ENCODE assay signal across 9 cellular contexts in the genomic region with DNA sequence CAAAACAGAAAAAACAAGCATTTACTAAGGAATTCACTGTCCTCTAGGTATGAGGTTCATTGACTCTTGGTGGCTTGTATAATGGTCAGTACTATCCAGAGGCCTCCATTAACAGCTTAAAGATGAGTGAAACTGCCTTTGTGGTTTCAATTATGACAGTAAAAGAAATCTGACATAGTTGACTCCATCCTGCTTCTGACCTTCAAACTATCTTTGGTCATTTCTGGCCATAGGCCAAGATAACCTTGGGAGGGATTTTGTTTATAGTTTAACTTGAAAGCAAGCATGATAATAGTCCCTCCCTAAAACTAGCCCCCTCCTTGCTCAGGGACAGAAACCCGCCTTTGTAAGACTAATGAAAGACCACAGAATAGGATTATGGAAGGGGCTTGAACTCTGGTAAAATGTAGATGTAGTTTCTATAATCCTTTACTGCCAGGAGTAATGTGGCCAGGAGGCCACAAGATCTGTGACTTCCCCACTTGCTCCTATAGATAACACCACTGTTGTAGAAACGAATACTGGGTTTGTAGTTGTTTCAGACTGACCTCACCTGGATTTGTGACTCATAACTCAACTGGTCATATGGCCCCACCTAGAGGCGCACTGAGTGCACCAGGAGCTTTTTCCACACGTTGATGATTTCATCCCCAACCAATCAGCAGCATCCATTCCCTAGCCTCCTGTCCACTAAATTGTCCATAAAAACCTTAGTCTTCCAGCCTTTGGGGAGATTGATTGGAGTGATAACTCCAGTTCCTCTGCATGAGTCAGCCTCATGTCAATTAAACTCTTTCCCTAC. TPM values are rescaled to one million over a fixed set of nuclear protein-coding genes. Genes with fewer than 3 reads are reported as not detected.
DNase-seq lines count a peak whose midpoint lies in the region; ATAC-seq, FAIRE-seq and TF ChIP-seq lines count a peak whose summit lies in the region.
"Had no signal": no experiment of that assay in that cellular context is flagged by ENCODE, and none has a peak within 500 bp of the region (broad histone marks: within the 10 kb centered on the region; RNA-seq: fewer than 3 reads in every experiment).

No MANE protein-coding gene starts in this region.

- peak overlapping the region in 1 of 2 donors; percentile 25 for H3K27ac ChIP-seq in liver (ENCODE audit: low read depth in 1 of 2, low read length in 2 of 2)
- H3K27ac ChIP-seq in suprapubic skin = no peak overlapping the region
- H3K27ac ChIP-seq: SK-N-MC had no signal

- peaks cover 0 to 5% (median 4%) of the 10 kb centered on the region in 4 donors for H3K4me1 ChIP-seq in liver (ENCODE audit: control insufficient read depth in 4 of 4, insufficient read depth in 4 of 4, low read length in 3 of 4)
- H3K4me1 ChIP-seq in suprapubic skin = no peaks in the 10 kb centered on the region

- WGBS in liver = 42% methylated on average over 4 of the region's 4 CpGs
- WGBS in suprapubic skin = 53% methylated on average over 4 of the region's 4 CpGs

- no peak overlapping the region for H3K4me3 ChIP-seq in liver (ENCODE audit: low read depth in 1 of 3, low read length in 3 of 3)
- no peak overlapping the region for H3K4me3 ChIP-seq in suprapubic skin
- H3K4me3 ChIP-seq: SK-N-MC had no signal

- TF ChIP-seq RAD21 in liver (IDR thresholded peaks at IDR 0.05) = peak; percentile 87 to 88

- no peak for FAIRE-seq in D721Med (lab: Jason Lieb, UNC)

- peak; percentile 47 for TF ChIP-seq CTCF in D721Med (IDR thresholded peaks at IDR 0.05; ENCODE audit: insufficient read depth, missing control alignments)
- peak; percentile 62 for TF ChIP-seq CTCF in liver (IDR thresholded peaks at IDR 0.05; ENCODE audit: low read depth, low read length, missing input control)
- TF ChIP-seq CTCF in suprapubic skin (IDR thresholded peaks at IDR 0.05) = peak in 1 of 2 donors; percentile 19

- H3K36me3 ChIP-seq in liver (ENCODE audit: control insufficient read depth in 4 of 4, insufficient read depth in 3 of 4, low read depth in 1 of 4, low read length in 3 of 4) = no peaks in the 10 kb centered on the region
- H3K36me3 ChIP-seq in suprapubic skin = no peaks in the 10 kb centered on the region

- peak; percentile 88 for ATAC-seq in GM18873 (IDR thresholded peaks at IDR 0.05; ENCODE audit: low FRiP score, unreplicated experiment)
- peak; percentile 83 for ATAC-seq in HG02970 (IDR thresholded peaks at IDR 0.05; ENCODE audit: low FRiP score, unreplicated experiment)

- DNase-seq in D721Med (ENCODE audit: insufficient read length, low spot score) (peak; percentile 21), NOMO-1 treated with dmso at 0.1 percent for 144 hours (lab: John Stamatoyannopoulos, UW; ENCODE audit: unreplicated experiment) (peak; percentile 11), amniotic epithelial cell (ENCODE audit: low read depth) (peak; percentile 61), foreskin melanocyte (no peak), suprapubic skin (ENCODE audit: low spot score in 2 of 2) (no peak)

- H3K9ac ChIP-seq in liver (ENCODE audit: low read depth in 1 of 2, low read length in 2 of 2) = no peak overlapping the region

- no peaks in the 10 kb centered on the region for H3K27me3 ChIP-seq in liver (ENCODE audit: control insufficient read depth in 4 of 4, insufficient read depth in 4 of 4, low read length in 3 of 4)
- H3K27me3 ChIP-seq in suprapubic skin = no peaks in the 10 kb centered on the region

- H3K9me3 ChIP-seq in liver (ENCODE audit: control insufficient read depth in 4 of 4, low read length in 3 of 4) (no peaks in the 10 kb centered on the region), suprapubic skin (no peaks in the 10 kb centered on the region)

- TF ChIP-seq EP300 in suprapubic skin (IDR thresholded peaks at IDR 0.05) = no peak

- no peak for TF ChIP-seq POLR2A in suprapubic skin (IDR thresholded peaks at IDR 0.05)

TF ChIP-seq in liver, 16 proteins besides CTCF, POLR2A, EP300 and RAD21:
- TF ChIP-seq TAF1 (conservative IDR thresholded peaks at IDR 0.05) = no peak
- TF ChIP-seq, protein P1, sequence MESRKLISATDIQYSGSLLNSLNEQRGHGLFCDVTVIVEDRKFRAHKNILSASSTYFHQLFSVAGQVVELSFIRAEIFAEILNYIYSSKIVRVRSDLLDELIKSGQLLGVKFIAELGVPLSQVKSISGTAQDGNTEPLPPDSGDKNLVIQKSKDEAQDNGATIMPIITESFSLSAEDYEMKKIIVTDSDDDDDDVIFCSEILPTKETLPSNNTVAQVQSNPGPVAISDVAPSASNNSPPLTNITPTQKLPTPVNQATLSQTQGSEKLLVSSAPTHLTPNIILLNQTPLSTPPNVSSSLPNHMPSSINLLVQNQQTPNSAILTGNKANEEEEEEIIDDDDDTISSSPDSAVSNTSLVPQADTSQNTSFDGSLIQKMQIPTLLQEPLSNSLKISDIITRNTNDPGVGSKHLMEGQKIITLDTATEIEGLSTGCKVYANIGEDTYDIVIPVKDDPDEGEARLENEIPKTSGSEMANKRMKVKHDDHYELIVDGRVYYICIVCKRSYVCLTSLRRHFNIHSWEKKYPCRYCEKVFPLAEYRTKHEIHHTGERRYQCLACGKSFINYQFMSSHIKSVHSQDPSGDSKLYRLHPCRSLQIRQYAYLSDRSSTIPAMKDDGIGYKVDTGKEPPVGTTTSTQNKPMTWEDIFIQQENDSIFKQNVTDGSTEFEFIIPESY (IDR thresholded peaks at IDR 0.05) = no peak
- no peak for TF ChIP-seq FOXA1 (IDR thresholded peaks at IDR 0.05)
- peak; percentile 39 to 78 for TF ChIP-seq JUND (IDR thresholded peaks at IDR 0.05)
- TF ChIP-seq, protein P2, sequence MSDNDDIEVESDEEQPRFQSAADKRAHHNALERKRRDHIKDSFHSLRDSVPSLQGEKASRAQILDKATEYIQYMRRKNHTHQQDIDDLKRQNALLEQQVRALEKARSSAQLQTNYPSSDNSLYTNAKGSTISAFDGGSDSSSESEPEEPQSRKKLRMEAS (IDR thresholded peaks at IDR 0.05) = no peak
- TF ChIP-seq HNF4G (IDR thresholded peaks at IDR 0.05) = no peak
- TF ChIP-seq HNF4A (conservative IDR thresholded peaks at IDR 0.05) = peak in 1 of 2 donors; percentile 16
- TF ChIP-seq NR2F2 (IDR thresholded peaks at IDR 0.05) = no peak
- TF ChIP-seq GABPA (IDR thresholded peaks at IDR 0.05 in 1 of 2, conservative IDR thresholded peaks at IDR 0.05 in 1 of 2) = no peak
- TF ChIP-seq, protein P3, sequence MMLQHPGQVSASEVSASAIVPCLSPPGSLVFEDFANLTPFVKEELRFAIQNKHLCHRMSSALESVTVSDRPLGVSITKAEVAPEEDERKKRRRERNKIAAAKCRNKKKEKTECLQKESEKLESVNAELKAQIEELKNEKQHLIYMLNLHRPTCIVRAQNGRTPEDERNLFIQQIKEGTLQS (IDR thresholded peaks at IDR 0.05) = peak; percentile 64
- no peak for TF ChIP-seq EGR1 (IDR thresholded peaks at IDR 0.05; ENCODE audit: low read depth in 2 of 2)
- TF ChIP-seq, protein P4, sequence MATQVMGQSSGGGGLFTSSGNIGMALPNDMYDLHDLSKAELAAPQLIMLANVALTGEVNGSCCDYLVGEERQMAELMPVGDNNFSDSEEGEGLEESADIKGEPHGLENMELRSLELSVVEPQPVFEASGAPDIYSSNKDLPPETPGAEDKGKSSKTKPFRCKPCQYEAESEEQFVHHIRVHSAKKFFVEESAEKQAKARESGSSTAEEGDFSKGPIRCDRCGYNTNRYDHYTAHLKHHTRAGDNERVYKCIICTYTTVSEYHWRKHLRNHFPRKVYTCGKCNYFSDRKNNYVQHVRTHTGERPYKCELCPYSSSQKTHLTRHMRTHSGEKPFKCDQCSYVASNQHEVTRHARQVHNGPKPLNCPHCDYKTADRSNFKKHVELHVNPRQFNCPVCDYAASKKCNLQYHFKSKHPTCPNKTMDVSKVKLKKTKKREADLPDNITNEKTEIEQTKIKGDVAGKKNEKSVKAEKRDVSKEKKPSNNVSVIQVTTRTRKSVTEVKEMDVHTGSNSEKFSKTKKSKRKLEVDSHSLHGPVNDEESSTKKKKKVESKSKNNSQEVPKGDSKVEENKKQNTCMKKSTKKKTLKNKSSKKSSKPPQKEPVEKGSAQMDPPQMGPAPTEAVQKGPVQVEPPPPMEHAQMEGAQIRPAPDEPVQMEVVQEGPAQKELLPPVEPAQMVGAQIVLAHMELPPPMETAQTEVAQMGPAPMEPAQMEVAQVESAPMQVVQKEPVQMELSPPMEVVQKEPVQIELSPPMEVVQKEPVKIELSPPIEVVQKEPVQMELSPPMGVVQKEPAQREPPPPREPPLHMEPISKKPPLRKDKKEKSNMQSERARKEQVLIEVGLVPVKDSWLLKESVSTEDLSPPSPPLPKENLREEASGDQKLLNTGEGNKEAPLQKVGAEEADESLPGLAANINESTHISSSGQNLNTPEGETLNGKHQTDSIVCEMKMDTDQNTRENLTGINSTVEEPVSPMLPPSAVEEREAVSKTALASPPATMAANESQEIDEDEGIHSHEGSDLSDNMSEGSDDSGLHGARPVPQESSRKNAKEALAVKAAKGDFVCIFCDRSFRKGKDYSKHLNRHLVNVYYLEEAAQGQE (IDR thresholded peaks at IDR 0.05) = no peak
- TF ChIP-seq YY1 (IDR thresholded peaks at IDR 0.05) = no peak
- no peak for TF ChIP-seq RXRA (IDR thresholded peaks at IDR 0.05)
- no peak for TF ChIP-seq FOXA2 (IDR thresholded peaks at IDR 0.05)
- peak; percentile 28 for TF ChIP-seq SP1 (IDR thresholded peaks at IDR 0.05)
TF ChIP-seq in liver: peak in this region for 4.

RNA-seq across cellular contexts. Expression of a gene that starts 8.6 kb away (rescaled TPM):
- total RNA-seq in liver = 10 to 100 TPM in 1 of 2 donors, 1 to 10 TPM in 1; 5.5 to 18.3 TPM
- 1 to 10 TPM; 3.0 to 5.5 TPM for polyA plus RNA-seq in liver
- 10 to 100 TPM; 14.9 to 28.3 (median 21.0) TPM for total RNA-seq in suprapubic skin

Comparison
In these comparisons a context has a peak if more than half of its experiments do, and no peak if none do; other contexts are left out.
1. DNase-seq: peak in D721Med (single experiment), NOMO-1 treated with dmso at 0.1 percent for 144 hours (single experiment) and amniotic epithelial cell (single experiment); none in foreskin melanocyte (single experiment) and suprapubic skin (0 of 2).